8 cellular contexts compared by ENCODE assay signal in genomic region chr20:3115190-3116107, GRCh38. TPM values are rescaled to one million over a fixed set of nuclear protein-coding genes. Genes with fewer than 3 reads are reported as not detected.
DNase-seq lines count a peak whose midpoint lies in the region; ATAC-seq and TF ChIP-seq lines count a peak whose summit lies in the region.

No MANE protein-coding gene starts in this region.

- H3K4me1 Mint-ChIP-seq in Calu3 (ENCODE audit: low read depth, unreplicated experiment) (no peaks in the 10 kb centered on the region), H9 (peaks cover 3% of the 10 kb centered on the region in 2 experiments), brain (peaks cover 9% of the 10 kb centered on the region)

- no peak overlapping the region for H3K23ac ChIP-seq in H9 (ENCODE audit: insufficient read length, low read depth, low read length)

- H3K4me1 ChIP-seq in H9 (ENCODE audit: insufficient read depth, low read length), result no peaks in the 10 kb centered on the region

- no peak overlapping the region for H2BK20ac ChIP-seq in H9 (ENCODE audit: low read depth, low read length, poor library complexity, severe bottlenecking)

- no CpG with 5 or more reads among the region's 30 CpGs for WGBS in H9 (ENCODE audit: extremely low coverage, insufficient read length, low lambda C conversion rate)

- H3K9me3 ChIP-seq in H9 (ENCODE audit: control insufficient read depth, low read depth, low read length), result no peaks in the 10 kb centered on the region

- H2AFZ ChIP-seq in H9 (ENCODE audit: low read length), result no peak overlapping the region

- no peak overlapping the region for H2BK120ac ChIP-seq in H9 (ENCODE audit: low read depth, low read length, poor library complexity, severe bottlenecking)

- no peaks in the 10 kb centered on the region for H4K20me1 ChIP-seq in H9 (ENCODE audit: control insufficient read depth, insufficient read depth, insufficient read length)

- no peaks in the 10 kb centered on the region for H3K27me3 ChIP-seq in H9 (ENCODE audit: insufficient read depth, low read length)

- BruUV-seq in Calu3 (replicated peaks; lab: Mats Ljungman, UMichigan), result no TSS peak

- no peak overlapping the region for H3K14ac ChIP-seq in H9 (ENCODE audit: insufficient read depth, low read length)

- no peak overlapping the region for H3K4ac ChIP-seq in H9 (ENCODE audit: low read depth, low read length)

- H4K91ac ChIP-seq in H9 (ENCODE audit: insufficient read length, low read depth, low read length), result no peak overlapping the region

- no peak overlapping the region for H3K18ac ChIP-seq in H9 (ENCODE audit: insufficient read length, low read depth, low read length)

- H3K4me3 Mint-ChIP-seq in Calu3 (ENCODE audit: low read depth, unreplicated experiment) (no peak overlapping the region), H9 (no peak overlapping the region; a peak in 1 of 5 replicates), brain (peak overlapping the region in 2 of 5 experiments; percentile 16 to 42)

- no peaks in the 10 kb centered on the region for H3K79me2 ChIP-seq in H9 (ENCODE audit: insufficient read depth, low read length)

- CTCF ChIA-PET in Calu3 (lab: Charles Lee), result no interaction called here

- TF ChIP-seq CTCF in Calu3 (IDR thresholded peaks at IDR 0.05; ENCODE audit: unreplicated experiment), result no peak
- TF ChIP-seq CTCF in H9 (conservative IDR thresholded peaks at IDR 0.05), result peak; percentile 81
- peak; percentile 83 to 86 for TF ChIP-seq CTCF in brain (conservative IDR thresholded peaks at IDR 0.05)

- no peak overlapping the region for H3K4me2 ChIP-seq in H9 (ENCODE audit: insufficient read depth, insufficient read length, low read length)

- H3K27me3 Mint-ChIP-seq in Calu3 (ENCODE audit: unreplicated experiment), result no peaks in the 10 kb centered on the region
- no peaks in the 10 kb centered on the region for H3K27me3 Mint-ChIP-seq in H9 (ENCODE audit: low read depth)
- no peaks in the 10 kb centered on the region for H3K27me3 Mint-ChIP-seq in brain

- no peak overlapping the region for H2BK15ac ChIP-seq in H9 (ENCODE audit: low read depth, low read length)

- H4K8ac ChIP-seq in H9 (replicated peaks; ENCODE audit: insufficient read length, low read depth, low read length), result no peak overlapping the region

- DNase-seq in Calu3, result peak; percentile 24
- peak; percentile 73 for DNase-seq in H9
- peak; percentile 80 for DNase-seq in NCI-H69 (lab: John Stamatoyannopoulos, UW)
- DNase-seq in iris pigment epithelial cell (ENCODE audit: low read depth), result peak; percentile 37
- peak; percentile 87 for DNase-seq in superior temporal gyrus (ENCODE audit: extremely low spot score)

- H3K36me3 Mint-ChIP-seq in Calu3 (ENCODE audit: insufficient read depth, unreplicated experiment), result no peaks in the 10 kb centered on the region
- peaks cover 0 to 4% (median 3%) of the 10 kb centered on the region in 3 experiments; a peak in 4 of 7 replicates for H3K36me3 Mint-ChIP-seq in H9 (ENCODE audit: insufficient read depth in 1 of 3, low read depth in 3 of 3)
- H3K36me3 Mint-ChIP-seq in brain, result peaks cover 36% of the 10 kb centered on the region

- H3K27ac ChIP-seq in H9 (ENCODE audit: insufficient read length, low read depth, low read length), result no peak overlapping the region

- no peak overlapping the region for H3T11ph ChIP-seq in H9 (ENCODE audit: low read length)

- ATAC-seq in GM21529 (IDR thresholded peaks at IDR 0.05; ENCODE audit: unreplicated experiment) (no peak), HG03521 (IDR thresholded peaks at IDR 0.05; ENCODE audit: unreplicated experiment) (no peak)

- H3K9ac ChIP-seq in H9 (ENCODE audit: extremely low read depth, insufficient read length, low read length), result no peak overlapping the region

- H3K56ac ChIP-seq in H9 (ENCODE audit: insufficient read length, low read depth, low read length), result no peak overlapping the region

- H2BK5ac ChIP-seq in H9 (ENCODE audit: insufficient read length, low read length), result no peak overlapping the region

- intact Hi-C loops in Calu3 (cut with micrococcal nuclease; ENCODE audit: unreplicated experiment), result loop anchor here (5.0 kb wide), 1 partner anchor 63 kb away; no protein-coding TSS in a partner anchor

- H3K23me2 ChIP-seq in H9 (ENCODE audit: insufficient read length, low read depth, low read length, poor library complexity, severe bottlenecking), result no peaks in the 10 kb centered on the region

- H4K5ac ChIP-seq in H9 (ENCODE audit: insufficient read length, low read depth, low read length), result no peak overlapping the region

- no peak overlapping the region for H2BK12ac ChIP-seq in H9 (ENCODE audit: insufficient read length, low read depth, low read length)

- H3K79me1 ChIP-seq in H9 (ENCODE audit: insufficient read depth, low read depth, low read length, poor library complexity, severe bottlenecking), result no peaks in the 10 kb centered on the region

- H3K27ac Mint-ChIP-seq in Calu3 (ENCODE audit: unreplicated experiment), result no peak overlapping the region
- H3K27ac Mint-ChIP-seq in H9, result no peak overlapping the region
- peak overlapping the region in 3 of 5 experiments; percentile 20 to 61 (median 56) for H3K27ac Mint-ChIP-seq in brain

- H2AK5ac ChIP-seq in H9 (ENCODE audit: insufficient read length, low read length), result no peak overlapping the region

- H3K9me3 Mint-ChIP-seq in Calu3 (ENCODE audit: low read depth, unreplicated experiment) (no peaks in the 10 kb centered on the region), H9 (no peaks in the 10 kb centered on the region), brain (no peaks in the 10 kb centered on the region)

RNA-seq across cellular contexts. Expression of gene AVP, which starts 30.9 kb away (rescaled TPM):
- not detected in 2 replicates for total RNA-seq in Calu3 (2022)
- total RNA-seq in H9 (2021), result not detected in 2 replicates
- polyA plus RNA-seq in brain (ENCODE audit: insufficient read depth, low read depth, low replicate concordance), result 1,079 TPM

RNA-seq across cellular contexts. Expression of gene OXT, which starts 44.0 kb away (rescaled TPM):
- not detected in 2 replicates for total RNA-seq in Calu3 (2022)
- total RNA-seq in H9 (2021), result 0.64 TPM in 1 of 2 replicates, not detected in the other
- polyA plus RNA-seq in brain (ENCODE audit: insufficient read depth, low read depth, low replicate concordance), result not detected

RNA-seq across cellular contexts. Expression of gene FASTKD5, which starts 44.2 kb away (rescaled TPM):
- 13.3 and 13.9 TPM in 2 replicates for total RNA-seq in Calu3 (2022)
- 25.0 and 27.1 TPM in 2 replicates for total RNA-seq in H9 (2021)
- polyA plus RNA-seq in brain (ENCODE audit: insufficient read depth, low read depth, low replicate concordance), result 7.5 TPM

RNA-seq across cellular contexts. Expression of gene UBOX5, which starts 44.2 kb away (rescaled TPM):
- total RNA-seq in Calu3 (2022), result 3.3 and 4.3 TPM in 2 replicates
- total RNA-seq in H9 (2021), result 4.5 and 4.6 TPM in 2 replicates
- 10.9 TPM for polyA plus RNA-seq in brain (ENCODE audit: insufficient read depth, low read depth, low replicate concordance)

RNA-seq across cellular contexts. Expression of gene LZTS3, which starts 57.9 kb away (rescaled TPM):
- total RNA-seq in Calu3 (2022), result 10.4 and 11.4 TPM in 2 replicates
- total RNA-seq in H9 (2021), result 19.2 and 20.8 TPM in 2 replicates
- 77.9 TPM for polyA plus RNA-seq in brain (ENCODE audit: insufficient read depth, low read depth, low replicate concordance)

Comparison
In these comparisons a context has a peak if more than half of its experiments do, and no peak if none do; other contexts are left out.
1. DNase-seq: peak in every context shown above with its lines; median percentile 87 in superior temporal gyrus; 80 in NCI-H69; 73 in H9; 37 in iris pigment epithelial cell; 24 in Calu3.
2. H3K27ac Mint-ChIP-seq: peak in brain (3 of 5); none in Calu3 (single experiment) and H9 (0 of 3).